Comparison of ENCODE assay signal across 11 cellular contexts in the genomic region with DNA sequence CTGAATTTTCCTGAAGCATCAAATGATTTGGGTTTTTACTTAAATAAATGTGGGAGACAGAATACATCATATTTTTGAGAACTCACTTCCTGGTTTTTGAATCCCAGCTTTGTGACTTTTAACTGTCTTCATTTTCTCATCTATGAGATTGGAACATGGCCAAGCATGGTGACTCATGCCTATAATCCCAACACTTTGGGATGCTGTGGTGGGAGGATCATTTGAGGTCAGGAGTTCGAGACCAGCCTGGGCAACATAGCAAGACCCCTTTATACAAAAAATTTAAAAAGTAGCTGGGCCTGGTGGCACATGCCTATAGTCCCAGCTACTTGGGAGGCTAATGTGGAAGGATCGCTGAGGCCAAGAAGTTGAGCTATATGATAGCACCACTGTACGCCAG.
DNase-seq lines count a peak whose midpoint lies in the region; ATAC-seq and TF ChIP-seq lines count a peak whose summit lies in the region.
"Had no signal": no experiment of that assay in that cellular context is flagged by ENCODE, and none has a peak within 500 bp of the region (broad histone marks: within the 10 kb centered on the region; RNA-seq: fewer than 3 reads in every experiment).

No MANE protein-coding gene starts in this region.

- DNase-seq in A172 (ENCODE audit: low spot score) (peak; percentile 9), HCEC 1CT (peak; percentile 38), T-helper 17 cell (no peak), fibroblast of the aortic adventitia (ENCODE audit: low read depth) (peak; percentile 35), GM23338 (ENCODE audit: low spot score) (no peak)
- DNase-seq in activated CD4-positive, CD25-positive, alpha-beta regulatory T cell (lab: John Stamatoyannopoulos, UW) = no peak
- DNase-seq in activated CD4-positive, alpha-beta T cell treated with anti-CD3 and anti-CD28 coated beads, Interleukin-2, amount 50 U/mL, for 4 hours = no peak
- DNase-seq: DMS79 treated with DMSO at 0.1 percent for 48 hours, posterior cingulate gyrus had no signal

- ATAC-seq in T-helper 17 cell (no peak), GM23338 (no peak), HG02763 (IDR thresholded peaks at IDR 0.05; ENCODE audit: unreplicated experiment) (no peak)

- H3K4me1 Mint-ChIP-seq in T-helper 17 cell = peaks cover 22% of the 10 kb centered on the region
- H3K4me1 Mint-ChIP-seq in GM23338 = peaks cover 56% of the 10 kb centered on the region

- H3F3A ChIP-seq in GM23338 (replicated peaks; ENCODE audit: low read depth) = no peaks in the 10 kb centered on the region

- H3K4me3 Mint-ChIP-seq in T-helper 17 cell = no peak overlapping the region
- no peak overlapping the region for H3K4me3 Mint-ChIP-seq in GM23338
- H3K4me3 Mint-ChIP-seq: dendritic cell treated with granulocyte-macrophage colony-stimulating factor and Interleukin-4, amounts not matched to agents 40 ng/mL and 50 ng/mL, for 4 days had no signal

- H3K36me3 Mint-ChIP-seq in T-helper 17 cell (ENCODE audit: low read depth) (peaks cover 11% of the 10 kb centered on the region), GM23338 (ENCODE audit: low read depth) (peaks cover 6% of the 10 kb centered on the region; the same call in 2 of the 3 replicates)

- TF ChIP-seq CTCF in fibroblast of the aortic adventitia (IDR thresholded peaks at IDR 0.05; ENCODE audit: insufficient read depth, low read length) = no peak
- TF ChIP-seq CTCF in GM23338 (conservative IDR thresholded peaks at IDR 0.05; ENCODE audit: low read depth in 2 of 2) = no peak

- H3K4me1 ChIP-seq in GM23338 (ENCODE audit: insufficient read depth) = peaks cover 49% of the 10 kb centered on the region

- H3K9me3 Mint-ChIP-seq in GM23338 = no peaks in the 10 kb centered on the region
- H3K9me3 Mint-ChIP-seq: dendritic cell treated with granulocyte-macrophage colony-stimulating factor and Interleukin-4, amounts not matched to agents 40 ng/mL and 50 ng/mL, for 4 days had no signal

- no peaks in the 10 kb centered on the region for H3K9me3 ChIP-seq in T-helper 17 cell (ENCODE audit: control insufficient read depth, low read length, poor library complexity, severe bottlenecking)

- H3K27me3 Mint-ChIP-seq in T-helper 17 cell (no peaks in the 10 kb centered on the region), GM23338 (ENCODE audit: insufficient read depth, low read depth, poor library complexity) (peaks cover 3% of the 10 kb centered on the region)
- H3K27me3 Mint-ChIP-seq: dendritic cell treated with granulocyte-macrophage colony-stimulating factor and Interleukin-4, amounts not matched to agents 40 ng/mL and 50 ng/mL, for 4 days had no signal

- H3K27ac Mint-ChIP-seq in T-helper 17 cell (peak overlapping the region; percentile 29), GM23338 (no peak overlapping the region)
- H3K27ac Mint-ChIP-seq: dendritic cell treated with granulocyte-macrophage colony-stimulating factor and Interleukin-4, amounts not matched to agents 40 ng/mL and 50 ng/mL, for 4 days had no signal

- no peak overlapping the region for H3K4me2 ChIP-seq in GM23338

- no peak overlapping the region for H3K27ac ChIP-seq in GM23338 (ENCODE audit: low read depth)

- H2AFZ ChIP-seq in GM23338 = no peak overlapping the region

- peaks cover 88% of the 10 kb centered on the region for H3K79me2 ChIP-seq in GM23338 (replicated peaks; ENCODE audit: insufficient read depth)

- peaks cover 9% of the 10 kb centered on the region; the same call in 1 of the 2 replicates for H4K20me1 ChIP-seq in GM23338 (replicated peaks; ENCODE audit: insufficient read depth)

- H3K27me3 ChIP-seq in GM23338 (ENCODE audit: insufficient read depth) = no peaks in the 10 kb centered on the region

- no peaks in the 10 kb centered on the region for H3K9me2 ChIP-seq in GM23338 (ENCODE audit: insufficient read depth)

- H3K36me3 ChIP-seq in GM23338 (ENCODE audit: insufficient read depth) = no peaks in the 10 kb centered on the region

- H3K4me3 ChIP-seq in fibroblast of the aortic adventitia (ENCODE audit: low read depth, low read length) (no peak overlapping the region), GM23338 (no peak overlapping the region)

TF ChIP-seq in GM23338, 12 proteins besides CTCF, POLR2A, EP300 and RAD21:
- no peak for TF ChIP-seq POLR2AphosphoS5 (IDR thresholded peaks at IDR 0.05; ENCODE audit: low read depth)
- TF ChIP-seq STAT1 (IDR thresholded peaks at IDR 0.05; ENCODE audit: unreplicated experiment) = no peak
- no peak for TF ChIP-seq ETS1 (IDR thresholded peaks at IDR 0.05)
- TF ChIP-seq ZNF462 (CRISPR knock-in tag; IDR thresholded peaks at IDR 0.05) = no peak
- no peak for TF ChIP-seq EZH2phosphoT487 (IDR thresholded peaks at IDR 0.05; ENCODE audit: unreplicated experiment)
- TF ChIP-seq NANOG (IDR thresholded peaks at IDR 0.05; ENCODE audit: borderline replicate concordance) = no peak
- no peak for TF ChIP-seq JUNB (IDR thresholded peaks at IDR 0.05; ENCODE audit: unreplicated experiment)

Comparison
In these comparisons a context has a peak if more than half of its experiments do, and no peak if none do; other contexts are left out.
1. DNase-seq: peak in A172 (single experiment), HCEC 1CT (single experiment) and fibroblast of the aortic adventitia (single experiment); none in T-helper 17 cell (0 of 3), GM23338 (single experiment), activated CD4-positive, CD25-positive, alpha-beta regulatory T cell (0 of 4) and activated CD4-positive, alpha-beta T cell treated with anti-CD3 and anti-CD28 coated beads, Interleukin-2, amount 50 U/mL, for 4 hours (0 of 2).